In genomic region chr1:34859442-34860200, GRCh38 we compare ENCODE assay signal across 8 cellular contexts. TPM values are rescaled to one million over a fixed set of nuclear protein-coding genes. Genes with fewer than 3 reads are reported as not detected.
DNase-seq lines count a peak whose midpoint lies in the region; ATAC-seq and TF ChIP-seq lines count a peak whose summit lies in the region.

SMIM12 (minus strand) TSS chr1:34859749; CDS start chr1:34855977, 3,772 bp downstream.

- no peaks in the 10 kb centered on the region for H3K27me3 ChIP-seq in mucosa of stomach (ENCODE audit: control insufficient read depth, insufficient read depth, low read length)

- H3K36me3 Mint-ChIP-seq in activated T-cell treated with anti-CD3 and anti-CD28 coated beads, Interleukin-2, amount 50 U/mL, for 24 hours (ENCODE audit: low read depth), result peaks cover 43% of the 10 kb centered on the region

- peaks cover 4% of the 10 kb centered on the region for H3K36me3 ChIP-seq in mucosa of stomach (ENCODE audit: control insufficient read depth, insufficient read depth, low read length)

- H3K4me3 ChIP-seq in Jurkat, Clone E6-1 (ENCODE audit: low read length), result peak within 1 kb of the TSS; percentile 100
- H3K4me3 ChIP-seq in mucosa of stomach (ENCODE audit: low read length), result peak within 1 kb of the TSS; percentile 98

- ATAC-seq in GM21576 (IDR thresholded peaks at IDR 0.05; ENCODE audit: unreplicated experiment), result peak; percentile 94

- H3K9me3 Mint-ChIP-seq in activated T-cell treated with anti-CD3 and anti-CD28 coated beads, Interleukin-2, amount 50 U/mL, for 24 hours, result peaks cover 2% of the 10 kb centered on the region

- peaks cover 66% of the 10 kb centered on the region for H3K4me1 Mint-ChIP-seq in activated T-cell treated with anti-CD3 and anti-CD28 coated beads, Interleukin-2, amount 50 U/mL, for 24 hours (ENCODE audit: low read depth)

- peak; percentile 97 for TF ChIP-seq POLR2A in erythroblast (IDR thresholded peaks at IDR 0.05; ENCODE audit: low read length)

- peak within 1 kb of the TSS; percentile 99 for H3K9ac ChIP-seq in mucosa of stomach (ENCODE audit: low read length)

- H3K4me3 Mint-ChIP-seq in activated T-cell treated with anti-CD3 and anti-CD28 coated beads, Interleukin-2, amount 50 U/mL, for 24 hours, result peak within 1 kb of the TSS; percentile 96

- H3K9me3 ChIP-seq in mucosa of stomach (ENCODE audit: control insufficient read depth, low read length), result no peaks in the 10 kb centered on the region

- peak within 1 kb of the TSS; percentile 99 for H3K27ac Mint-ChIP-seq in activated T-cell treated with anti-CD3 and anti-CD28 coated beads, Interleukin-2, amount 50 U/mL, for 24 hours

- DNase-seq in DMS153 treated with DMSO at 0.1 percent for 48 hours (lab: John Stamatoyannopoulos, UW; ENCODE audit: unreplicated experiment) (peak; percentile 95), erythroblast (lab: John Stamatoyannopoulos, UW) (peak; percentile 97)
- DNase-seq in Jurkat, Clone E6-1 (ENCODE audit: low read depth, low spot score), result peak; percentile 90
- peak; percentile 93 for DNase-seq in activated T-cell treated with anti-CD3 and anti-CD28 coated beads, Interleukin-2, amount 50 U/mL, for 24 hours
- DNase-seq in stimulated activated CD8-positive, alpha-beta memory T cell treated with anti-CD3 and anti-CD28 coated beads, Interleukin-7, amount 100 ng/mL, for 1 hour (ENCODE audit: low read depth in 2 of 2), result peak; percentile 79 to 85

- H3K4me1 ChIP-seq in mucosa of stomach (ENCODE audit: control insufficient read depth, insufficient read depth, low read length), result peaks cover 20% of the 10 kb centered on the region

- no peaks in the 10 kb centered on the region for H3K27me3 Mint-ChIP-seq in activated T-cell treated with anti-CD3 and anti-CD28 coated beads, Interleukin-2, amount 50 U/mL, for 24 hours

TF ChIP-seq in PFSK-1, 5 proteins besides CTCF, POLR2A, EP300 and RAD21:
- TF ChIP-seq SIN3A (IDR thresholded peaks at IDR 0.05; ENCODE audit: borderline replicate concordance, insufficient read depth, low read length) (peak; percentile 34; the same call in 1 of the 2 replicates), POLR2AphosphoS5 (IDR thresholded peaks at IDR 0.05; ENCODE audit: low read depth, low read length) (peak; percentile 87), REST (IDR thresholded peaks at IDR 0.05; ENCODE audit: insufficient read depth in 1 of 2, low read depth in 2 of 2, low read length in 2 of 2) (peak; percentile 12 to 43; a peak in 1 of 4 replicates), FOXP2 (optimal IDR thresholded peaks at IDR 0.05; ENCODE audit: borderline replicate concordance, extremely low read depth, extremely low read length, insufficient read depth) (peak; percentile 71), TAF1 (IDR thresholded peaks at IDR 0.05; ENCODE audit: borderline replicate concordance, insufficient read depth, low read length) (peak; percentile 90)

RNA-seq across cellular contexts. Expression of gene SMIM12, which starts in this region (rescaled TPM):
- 57.2 TPM for polyA plus RNA-seq in Jurkat, Clone E6-1 (2012; ENCODE audit: insufficient read depth, insufficient read length)
- 35.4 TPM for polyA plus RNA-seq in PFSK-1 (2012; ENCODE audit: insufficient read length, low read depth)

Comparison
In these comparisons a context has a peak if more than half of its experiments do, and no peak if none do; other contexts are left out.
1. Peak in every context shown above with its lines: DNase-seq, ATAC-seq and H3K4me3 ChIP-seq.